ENCODE assay signal across 11 cellular contexts in genomic region chr5:131628990-131629389, GRCh38. TPM values are rescaled to one million over a fixed set of nuclear protein-coding genes. Genes with fewer than 3 reads are reported as not detected.
DNase-seq lines count a peak whose midpoint lies in the region; ATAC-seq and TF ChIP-seq lines count a peak whose summit lies in the region.
"Had no signal": no experiment of that assay in that cellular context is flagged by ENCODE, and none has a peak within 500 bp of the region (broad histone marks: within the 10 kb centered on the region; RNA-seq: fewer than 3 reads in every experiment).

No MANE protein-coding gene starts in this region.

- H3K36me3 Mint-ChIP-seq in activated T-cell treated with anti-CD3 and anti-CD28 coated beads, Interleukin-2, amount 50 U/mL, for 24 hours (ENCODE audit: low read depth): peaks cover 32% of the 10 kb centered on the region
- H3K36me3 Mint-ChIP-seq in central memory CD8-positive, alpha-beta T cell (ENCODE audit: insufficient read depth): peaks cover 1% of the 10 kb centered on the region

- CTCF ChIA-PET in PC-3 (lab: Charles Lee): no interaction called here

- no TSS peak for BruUV-seq in PC-3 (replicated peaks; lab: Mats Ljungman, UMichigan)

- peak overlapping the region; percentile 72 for H3K4me2 ChIP-seq in PC-3 (ENCODE audit: low read length)
- H3K4me2 ChIP-seq in skeletal muscle satellite cell (ENCODE audit: low read length): peak overlapping the region; percentile 36

- H3K79me2 ChIP-seq in PC-3 (ENCODE audit: low read length): peaks cover 99% of the 10 kb centered on the region

- H3K9me3 ChIP-seq in PC-3 (ENCODE audit: low read length) (no peaks in the 10 kb centered on the region), skeletal muscle satellite cell (replicated peaks; ENCODE audit: low read length) (no peaks in the 10 kb centered on the region), gastroesophageal sphincter (no peaks in the 10 kb centered on the region)
- H3K9me3 ChIP-seq: BE2C had no signal

- no peaks in the 10 kb centered on the region for H3K9me3 Mint-ChIP-seq in activated T-cell treated with anti-CD3 and anti-CD28 coated beads, Interleukin-2, amount 50 U/mL, for 24 hours
- H3K9me3 Mint-ChIP-seq in central memory CD8-positive, alpha-beta T cell: no peaks in the 10 kb centered on the region

- peak overlapping the region; percentile 90; the same call in 1 of the 2 replicates for H3K27ac ChIP-seq in PC-3 (ENCODE audit: low read length)
- no peak overlapping the region for H3K27ac ChIP-seq in gastroesophageal sphincter

- DNase-seq in activated T-cell treated with anti-CD3 and anti-CD28 coated beads, Interleukin-2, amount 50 U/mL, for 24 hours: no peak
- DNase-seq in activated T-cell treated with anti-CD3 and anti-CD28 coated beads, Interleukin-2, amount 50 U/mL, for 48 hours: no peak
- DNase-seq in PC-3 (peak; percentile 55), LoVo (ENCODE audit: low spot score) (no peak)
- DNase-seq in central memory CD8-positive, alpha-beta T cell (ENCODE audit: low spot score in 2 of 2): no peak
- DNase-seq: BE2C, NCI-H2081 treated with DMSO at 0.1 percent for 48 hours had no signal

- peak overlapping the region; percentile 63 for H3K27ac Mint-ChIP-seq in activated T-cell treated with anti-CD3 and anti-CD28 coated beads, Interleukin-2, amount 50 U/mL, for 24 hours
- peak overlapping the region; percentile 50 for H3K27ac Mint-ChIP-seq in central memory CD8-positive, alpha-beta T cell (ENCODE audit: low read depth)

- no peak for TF ChIP-seq CTCF in PC-3 (conservative IDR thresholded peaks at IDR 0.05; ENCODE audit: low read depth, low read length)
- no peak for TF ChIP-seq CTCF in gastroesophageal sphincter (IDR thresholded peaks at IDR 0.05)

- ATAC-seq in PC-3: no peak
- no peak for ATAC-seq in central memory CD8-positive, alpha-beta T cell (replicated peaks; ENCODE audit: extremely low read depth, poor library complexity, severe bottlenecking)
- no peak for ATAC-seq in gastroesophageal sphincter
- no peak for ATAC-seq in GM18520 (IDR thresholded peaks at IDR 0.05; ENCODE audit: unreplicated experiment)
- ATAC-seq: Right ventricle myocardium inferior had no signal

- H2AFZ ChIP-seq in PC-3 (ENCODE audit: low read length): no peak overlapping the region

- H3K9ac ChIP-seq in PC-3 (ENCODE audit: low read length) (no peak overlapping the region), skeletal muscle satellite cell (ENCODE audit: low read depth, low read length) (no peak overlapping the region)

- H3K9me2 ChIP-seq in PC-3 (replicated peaks; ENCODE audit: low read length): no peaks in the 10 kb centered on the region

- H3K36me3 ChIP-seq in PC-3 (ENCODE audit: low read depth, low read length): 0 out of 2 replicates have a peak, but pooled peaks cover 2% of the 10 kb centered on the region
- H3K36me3 ChIP-seq in skeletal muscle satellite cell (ENCODE audit: insufficient read depth, low read length): no peaks in the 10 kb centered on the region
- no peaks in the 10 kb centered on the region for H3K36me3 ChIP-seq in gastroesophageal sphincter
- H3K36me3 ChIP-seq: BE2C had no signal

- intact Hi-C loops in PC-3 (cut with micrococcal nuclease): no loop called here

- H4K20me1 ChIP-seq in PC-3 (ENCODE audit: low read length): peaks cover 21% of the 10 kb centered on the region

- no peak for TF ChIP-seq EP300 in gastroesophageal sphincter (IDR thresholded peaks at IDR 0.05)

- WGBS in gastroesophageal sphincter (ENCODE audit: low coverage in 1 of 2), 2 donors: 89% methylated on average over 1 of the region's 1 CpG; no CpG with 5 or more reads in 1 of the 2 donors

- POLR2A ChIA-PET in PC-3 (lab: Charles Lee; ENCODE audit: unreplicated experiment): no interaction called here

- no peaks in the 10 kb centered on the region for H3K27me3 Mint-ChIP-seq in activated T-cell treated with anti-CD3 and anti-CD28 coated beads, Interleukin-2, amount 50 U/mL, for 24 hours
- H3K27me3 Mint-ChIP-seq in central memory CD8-positive, alpha-beta T cell: no peaks in the 10 kb centered on the region

- H3K4me1 Mint-ChIP-seq in activated T-cell treated with anti-CD3 and anti-CD28 coated beads, Interleukin-2, amount 50 U/mL, for 24 hours (ENCODE audit: low read depth): peaks cover 52% of the 10 kb centered on the region
- peaks cover 48% of the 10 kb centered on the region for H3K4me1 Mint-ChIP-seq in central memory CD8-positive, alpha-beta T cell

- H3K4me3 ChIP-seq in PC-3 (ENCODE audit: low read length): no peak overlapping the region
- H3K4me3 ChIP-seq in skeletal muscle satellite cell (ENCODE audit: low read length): no peak overlapping the region
- H3K4me3 ChIP-seq in gastroesophageal sphincter: no peak overlapping the region

- TF ChIP-seq POLR2A in gastroesophageal sphincter (IDR thresholded peaks at IDR 0.05): no peak

- H3K27me3 ChIP-seq in PC-3 (ENCODE audit: low read length): no peaks in the 10 kb centered on the region
- no peaks in the 10 kb centered on the region for H3K27me3 ChIP-seq in skeletal muscle satellite cell (ENCODE audit: control insufficient read depth, insufficient read depth, low read length)
- H3K27me3 ChIP-seq in gastroesophageal sphincter: no peaks in the 10 kb centered on the region
- H3K27me3 ChIP-seq: BE2C had no signal

- no peaks in the 10 kb centered on the region for H3F3A ChIP-seq in PC-3 (ENCODE audit: low read length, unreplicated experiment)

- H3K4me3 Mint-ChIP-seq in activated T-cell treated with anti-CD3 and anti-CD28 coated beads, Interleukin-2, amount 50 U/mL, for 24 hours: peak overlapping the region; percentile 8
- no peak overlapping the region for H3K4me3 Mint-ChIP-seq in central memory CD8-positive, alpha-beta T cell

- H3K4me1 ChIP-seq in PC-3 (ENCODE audit: insufficient read depth, low read length) (peaks cover 36% of the 10 kb centered on the region), skeletal muscle satellite cell (ENCODE audit: control insufficient read depth, insufficient read depth, low read length) (peaks cover 22% of the 10 kb centered on the region), gastroesophageal sphincter (peaks cover 0 to 72% (median 0%) of the 10 kb centered on the region in 3 donors)
- H3K4me1 ChIP-seq: BE2C had no signal

RNA-seq across cellular contexts. Expression of gene RAPGEF6, which starts 6.0 kb away (rescaled TPM):
- total RNA-seq in PC-3 (2014; rRNA removed) (9.7 and 9.8 TPM in 2 replicates), gastroesophageal sphincter (10 to 100 TPM; 14.0 to 23.7 (median 17.9) TPM)
- total RNA-seq in skeletal muscle satellite cell (2012; rRNA removed): 13.9 and 14.4 TPM in 2 replicates
